7 cellular contexts compared by ENCODE assay signal in genomic region chr12:130420071-130420470, GRCh38.
"Had no signal": no experiment of that assay in that cellular context is flagged by ENCODE, and none has a peak within 500 bp of the region (broad histone marks: within the 10 kb centered on the region; RNA-seq: fewer than 3 reads in every experiment).

No MANE protein-coding gene starts in this region.

- ATAC-seq: GM12878 had no signal

- FAIRE-seq: GM12878, GM12891, GM12892, GM18507, GM19239 had no signal

- H3K4me3 ChIP-seq: GM12878 had no signal

- DNase-seq: GDM1, GF-D8 had no signal
